In genomic region chr1:210328746-210329488, GRCh38 we compare ENCODE assay signal across 1 cellular context.
TF ChIP-seq lines count a peak whose summit lies in the region.

TSS of gene HHAT (plus strand) at chr1:210328902. CDS start at chr1:210348976, 20,074 bp downstream.

TF ChIP-seq in HepG2, 621 proteins besides CTCF, POLR2A, EP300 and RAD21 (continued from another document):
- TF ChIP-seq, protein P1, sequence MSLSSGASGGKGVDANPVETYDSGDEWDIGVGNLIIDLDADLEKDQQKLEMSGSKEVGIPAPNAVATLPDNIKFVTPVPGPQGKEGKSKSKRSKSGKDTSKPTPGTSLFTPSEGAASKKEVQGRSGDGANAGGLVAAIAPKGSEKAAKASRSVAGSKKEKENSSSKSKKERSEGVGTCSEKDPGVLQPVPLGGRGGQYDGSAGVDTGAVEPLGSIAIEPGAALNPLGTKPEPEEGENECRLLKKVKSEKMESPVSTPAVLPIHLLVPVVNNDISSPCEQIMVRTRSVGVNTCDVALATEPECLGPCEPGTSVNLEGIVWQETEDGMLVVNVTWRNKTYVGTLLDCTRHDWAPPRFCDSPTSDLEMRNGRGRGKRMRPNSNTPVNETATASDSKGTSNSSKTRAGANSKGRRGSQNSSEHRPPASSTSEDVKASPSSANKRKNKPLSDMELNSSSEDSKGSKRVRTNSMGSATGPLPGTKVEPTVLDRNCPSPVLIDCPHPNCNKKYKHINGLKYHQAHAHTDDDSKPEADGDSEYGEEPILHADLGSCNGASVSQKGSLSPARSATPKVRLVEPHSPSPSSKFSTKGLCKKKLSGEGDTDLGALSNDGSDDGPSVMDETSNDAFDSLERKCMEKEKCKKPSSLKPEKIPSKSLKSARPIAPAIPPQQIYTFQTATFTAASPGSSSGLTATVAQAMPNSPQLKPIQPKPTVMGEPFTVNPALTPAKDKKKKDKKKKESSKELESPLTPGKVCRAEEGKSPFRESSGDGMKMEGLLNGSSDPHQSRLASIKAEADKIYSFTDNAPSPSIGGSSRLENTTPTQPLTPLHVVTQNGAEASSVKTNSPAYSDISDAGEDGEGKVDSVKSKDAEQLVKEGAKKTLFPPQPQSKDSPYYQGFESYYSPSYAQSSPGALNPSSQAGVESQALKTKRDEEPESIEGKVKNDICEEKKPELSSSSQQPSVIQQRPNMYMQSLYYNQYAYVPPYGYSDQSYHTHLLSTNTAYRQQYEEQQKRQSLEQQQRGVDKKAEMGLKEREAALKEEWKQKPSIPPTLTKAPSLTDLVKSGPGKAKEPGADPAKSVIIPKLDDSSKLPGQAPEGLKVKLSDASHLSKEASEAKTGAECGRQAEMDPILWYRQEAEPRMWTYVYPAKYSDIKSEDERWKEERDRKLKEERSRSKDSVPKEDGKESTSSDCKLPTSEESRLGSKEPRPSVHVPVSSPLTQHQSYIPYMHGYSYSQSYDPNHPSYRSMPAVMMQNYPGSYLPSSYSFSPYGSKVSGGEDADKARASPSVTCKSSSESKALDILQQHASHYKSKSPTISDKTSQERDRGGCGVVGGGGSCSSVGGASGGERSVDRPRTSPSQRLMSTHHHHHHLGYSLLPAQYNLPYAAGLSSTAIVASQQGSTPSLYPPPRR (CRISPR knock-in tag; IDR thresholded peaks at IDR 0.05; ENCODE audit: borderline replicate concordance), result peak; percentile 50; the same call in 1 of the 2 replicates
- peak; percentile 32; the same call in 1 of the 2 replicates for TF ChIP-seq ZNF280D (CRISPR knock-in tag; IDR thresholded peaks at IDR 0.05)
- TF ChIP-seq ZNF574 (CRISPR knock-in tag; IDR thresholded peaks at IDR 0.05), result peak; percentile 71
- TF ChIP-seq, protein P2, sequence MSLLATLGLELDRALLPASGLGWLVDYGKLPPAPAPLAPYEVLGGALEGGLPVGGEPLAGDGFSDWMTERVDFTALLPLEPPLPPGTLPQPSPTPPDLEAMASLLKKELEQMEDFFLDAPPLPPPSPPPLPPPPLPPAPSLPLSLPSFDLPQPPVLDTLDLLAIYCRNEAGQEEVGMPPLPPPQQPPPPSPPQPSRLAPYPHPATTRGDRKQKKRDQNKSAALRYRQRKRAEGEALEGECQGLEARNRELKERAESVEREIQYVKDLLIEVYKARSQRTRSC (CRISPR knock-in tag; IDR thresholded peaks at IDR 0.05; ENCODE audit: low read depth), result 0 out of 2 replicates have a peak, but pooled peaks have one; percentile 32
- no peak for TF ChIP-seq ZSCAN22 (CRISPR knock-in tag; IDR thresholded peaks at IDR 0.05)
- TF ChIP-seq ZNF563 (CRISPR knock-in tag; IDR thresholded peaks at IDR 0.05), result peak; percentile 55; the same call in 1 of the 2 replicates
- TF ChIP-seq TAF1 (CRISPR knock-in tag; IDR thresholded peaks at IDR 0.05), result peak; percentile 44
- TF ChIP-seq ZBTB8A (CRISPR knock-in tag; IDR thresholded peaks at IDR 0.05; ENCODE audit: borderline replicate concordance, low read depth), result peak; percentile 79; the same call in 1 of the 2 replicates
- TF ChIP-seq MED8 (CRISPR knock-in tag; IDR thresholded peaks at IDR 0.05; ENCODE audit: insufficient replicate concordance), result peak; percentile 23
- no peak for TF ChIP-seq CEBPG (CRISPR knock-in tag; IDR thresholded peaks at IDR 0.05)
